In genomic region chr10:1762066-1762465, GRCh38 we compare ENCODE assay signal across 25 cellular contexts. TPM values are rescaled to one million over a fixed set of nuclear protein-coding genes. Genes with fewer than 3 reads are reported as not detected.
"Had no signal": no experiment of that assay in that cellular context is flagged by ENCODE, and none has a peak within 500 bp of the region (broad histone marks: within the 10 kb centered on the region; RNA-seq: fewer than 3 reads in every experiment).

No MANE protein-coding gene starts in this region.

- H3K4me1 ChIP-seq: SJSA1 had no signal

- H3K36me3 Mint-ChIP-seq: activated CD8-positive, alpha-beta memory T cell treated with anti-CD3 and anti-CD28 coated beads, Interleukin-2, amount 10 ng/mL, durations not matched to agents 7 days and 5 days had no signal

- H3K9me3 ChIP-seq: SJSA1 had no signal

- H3K4me3 ChIP-seq: SJSA1 had no signal

- H3K27ac Mint-ChIP-seq: activated CD4-positive, alpha-beta T cell treated with anti-CD3 and anti-CD28 coated beads, Interleukin-2, amount 10 ng/mL, durations not matched to agents 24 days and 14 days; activated CD8-positive, alpha-beta memory T cell treated with anti-CD3 and anti-CD28 coated beads, Interleukin-2, amount 10 ng/mL, durations not matched to agents 7 days and 5 days; activated naive CD8-positive, alpha-beta T cell; activated T-cell treated with anti-CD3 and anti-CD28 coated beads, Interleukin-2, amount 50 U/mL, for 24 hours; activated T-helper 1 cell treated with anti-CD3 and anti-CD28 coated beads, Interleukin-12 subunit alpha, Interleukin-12 subunit beta, Interleukin-2, Interleukin-4 antibody, amounts not matched to agents 30 ng/mL and 10 ng/mL and 1 ng/mL, durations not matched to agents 14 hours and 24 hours and 36 hours; WTC11 had no signal

- H3K4me3 Mint-ChIP-seq: activated CD4-positive, alpha-beta T cell treated with anti-CD3 and anti-CD28 coated beads, Interleukin-2, amount 10 ng/mL, durations not matched to agents 24 days and 14 days; activated CD8-positive, alpha-beta memory T cell treated with anti-CD3 and anti-CD28 coated beads, Interleukin-2, amount 10 ng/mL, durations not matched to agents 7 days and 5 days; activated naive CD8-positive, alpha-beta T cell; activated T-cell treated with anti-CD3 and anti-CD28 coated beads, Interleukin-2, amount 50 U/mL, for 24 hours; activated T-helper 1 cell treated with anti-CD3 and anti-CD28 coated beads, Interleukin-12 subunit alpha, Interleukin-12 subunit beta, Interleukin-2, Interleukin-4 antibody, amounts not matched to agents 30 ng/mL and 10 ng/mL and 1 ng/mL, durations not matched to agents 14 hours and 24 hours and 36 hours; WTC11 had no signal

- H3K27ac ChIP-seq: SJSA1 had no signal

- H3K27me3 Mint-ChIP-seq: activated CD8-positive, alpha-beta memory T cell treated with anti-CD3 and anti-CD28 coated beads, Interleukin-2, amount 10 ng/mL, durations not matched to agents 7 days and 5 days; activated T-cell treated with anti-CD3 and anti-CD28 coated beads, Interleukin-2, amount 50 U/mL, for 24 hours had no signal

- H3K36me3 ChIP-seq: SJSA1 had no signal

- H3K4me1 Mint-ChIP-seq: activated CD4-positive, alpha-beta T cell treated with anti-CD3 and anti-CD28 coated beads, Interleukin-2, amount 10 ng/mL, durations not matched to agents 24 days and 14 days; activated CD8-positive, alpha-beta memory T cell treated with anti-CD3 and anti-CD28 coated beads, Interleukin-2, amount 10 ng/mL, durations not matched to agents 7 days and 5 days; WTC11 had no signal

- DNase-seq: activated CD4-positive, alpha-beta T cell treated with anti-CD3 and anti-CD28 coated beads, Interleukin-2, amount 10 ng/mL, durations not matched to agents 24 days and 14 days; activated CD4-positive, alpha-beta T cell treated with anti-CD3 and anti-CD28 coated beads, Interleukin-2, amount 50 U/mL, for 48 hours; activated CD4-positive, CD25-positive, alpha-beta regulatory T cell treated with anti-CD3 and anti-CD28 coated beads, Interleukin-2, amount 50 U/mL, for 72 hours; activated CD8-positive, alpha-beta memory T cell treated with anti-CD3 and anti-CD28 coated beads, Interleukin-2, amount 10 ng/mL, durations not matched to agents 7 days and 5 days; activated effector memory CD4-positive, alpha-beta T cell treated with anti-CD3 and anti-CD28 coated beads, Interleukin-2, amount 50 U/mL, for 16 hours; activated naive CD4-positive, alpha-beta T cell treated with Interleukin-2 at 50 U/mL for 16 hours; activated T-cell treated with anti-CD3 and anti-CD28 coated beads, Interleukin-2, amount 50 U/mL, for 24 hours; cerebellar nuclear complex; IMR-90; Kasumi-1; KBM-7; NCI-H1105 treated with DMSO at 0.1 percent for 48 hours; NCI-H1436 treated with DMSO at 0.1 percent for 48 hours; NCI-H187; NCI-H2081 treated with DMSO at 0.1 percent for 48 hours; NCI-H510A treated with DMSO at 0.1 percent for 48 hours; NCI-H748 treated with DMSO at 0.1 percent for 48 hours; RPMI8226; SHP77; SW 1271 had no signal

RNA-seq across cellular contexts. Expression of gene ADARB2, which starts 24.7 kb away (rescaled TPM):
- total RNA-seq: activated CD4-positive, alpha-beta T cell treated with anti-CD3 and anti-CD28 coated beads, Interleukin-2, amount 10 ng/mL, durations not matched to agents 24 days and 14 days; activated CD8-positive, alpha-beta memory T cell treated with anti-CD3 and anti-CD28 coated beads, Interleukin-2, amount 10 ng/mL, durations not matched to agents 7 days and 5 days; cardiac septum; IMR-90; SJSA1 had no signal
- polyA plus RNA-seq: IMR-90 had no signal
